In genomic region chr9:87643111-87643650, GRCh38 we compare ENCODE assay signal across 1 cellular context.
TF ChIP-seq lines count a peak whose summit lies in the region.

No MANE protein-coding gene starts in this region.

TF ChIP-seq in GM23338, 12 proteins besides CTCF, POLR2A, EP300 and RAD21 (continued from another document):
- TF ChIP-seq REST (IDR thresholded peaks at IDR 0.05; ENCODE audit: unreplicated experiment) (no peak), EZH2phosphoT487 (IDR thresholded peaks at IDR 0.05; ENCODE audit: unreplicated experiment) (no peak)
